Comparison of ENCODE assay signal across 8 cellular contexts in genomic region chr11:12377106-12377823, GRCh38. TPM values are rescaled to one million over a fixed set of nuclear protein-coding genes. Genes with fewer than 3 reads are reported as not detected.
DNase-seq lines count a peak whose midpoint lies in the region; ATAC-seq and TF ChIP-seq lines count a peak whose summit lies in the region.

Gene PARVA (plus strand): TSS chr11:12377571. CDS start chr11:12377648, 77 bp downstream.

- H3K27me3 ChIP-seq in skeletal muscle tissue (ENCODE audit: control insufficient read depth in 3 of 3, insufficient read depth in 3 of 3, low read length in 3 of 3) = no peaks in the 10 kb centered on the region

- TF ChIP-seq CTCF in Calu3 (IDR thresholded peaks at IDR 0.05; ENCODE audit: unreplicated experiment) = no peak
- TF ChIP-seq CTCF in cardiac fibroblast (IDR thresholded peaks at IDR 0.05; ENCODE audit: low read depth, low read length) = peak; percentile 6

- peak within 1 kb of the TSS; percentile 74 to 82 (median 82) for H3K9ac ChIP-seq in skeletal muscle tissue (ENCODE audit: low read depth in 1 of 3, low read length in 3 of 3)

- peak within 1 kb of the TSS; percentile 96 for H3K27ac Mint-ChIP-seq in Calu3 (ENCODE audit: unreplicated experiment)

- no peaks in the 10 kb centered on the region for H3K36me3 ChIP-seq in skeletal muscle tissue (ENCODE audit: control insufficient read depth in 3 of 3, insufficient read depth in 3 of 3, low read length in 3 of 3)

- peaks cover 5 to 16% (median 14%) of the 10 kb centered on the region in 3 donors for H3K4me1 ChIP-seq in skeletal muscle tissue (ENCODE audit: control insufficient read depth in 3 of 3, insufficient read depth in 3 of 3, low read length in 3 of 3)

- DNase-seq in Calu3 (peak; percentile 65), NCI-H2227 (lab: John Stamatoyannopoulos, UW; ENCODE audit: unreplicated experiment) (peak; percentile 77), cardiac fibroblast (ENCODE audit: low read depth in 2 of 2) (peak; percentile 83 to 91)

- peaks cover 22% of the 10 kb centered on the region for H3K36me3 Mint-ChIP-seq in Calu3 (ENCODE audit: insufficient read depth, unreplicated experiment)

- CTCF ChIA-PET in Calu3 (lab: Charles Lee) = interaction anchor here (0.7 to 2.5 kb wide), 6 partner anchors 11 to 296 kb away, joined by 3 to 12 read pairs (median 3); partner anchors contain the start of gene TEAD1

- intact Hi-C loops in Calu3 (cut with micrococcal nuclease; ENCODE audit: unreplicated experiment) = no loop called here

- peak within 1 kb of the TSS; percentile 84 for H3K27ac ChIP-seq in skeletal muscle tissue (ENCODE audit: low read depth, low read length)

- H3K9me3 ChIP-seq in iPS-18c (ENCODE audit: control insufficient read depth, insufficient read depth, low read length) (no peaks in the 10 kb centered on the region), skeletal muscle tissue (ENCODE audit: control insufficient read depth in 3 of 3, low read length in 3 of 3) (no peaks in the 10 kb centered on the region)

- no peaks in the 10 kb centered on the region for H3K27me3 Mint-ChIP-seq in Calu3 (ENCODE audit: unreplicated experiment)

- peak within 1 kb of the TSS; percentile 65 to 71 for H3K4me3 ChIP-seq in cardiac fibroblast (replicated peaks in 1 of 2; ENCODE audit: low read depth in 2 of 2, low read length in 2 of 2)
- peak within 1 kb of the TSS; percentile 81 for H3K4me3 ChIP-seq in iPS-18c (ENCODE audit: insufficient read depth, low read depth, low read length)
- peak within 1 kb of the TSS; percentile 75 to 81 (median 81) for H3K4me3 ChIP-seq in skeletal muscle tissue (ENCODE audit: low read length in 3 of 3)

- no TSS peak for BruUV-seq in Calu3 (replicated peaks; lab: Mats Ljungman, UMichigan)

- H3K9me3 Mint-ChIP-seq in Calu3 (ENCODE audit: low read depth, unreplicated experiment) = no peaks in the 10 kb centered on the region

- H3K4me3 Mint-ChIP-seq in Calu3 (ENCODE audit: low read depth, unreplicated experiment) = peak within 1 kb of the TSS; percentile 89

- peaks cover 11% of the 10 kb centered on the region for H3K4me1 Mint-ChIP-seq in Calu3 (ENCODE audit: low read depth, unreplicated experiment)

- ATAC-seq in HG03565 (IDR thresholded peaks at IDR 0.05; ENCODE audit: unreplicated experiment) = no peak
- ATAC-seq in GM18517 (IDR thresholded peaks at IDR 0.05; ENCODE audit: unreplicated experiment) = no peak
- no peak for ATAC-seq in HG02938 (IDR thresholded peaks at IDR 0.05; ENCODE audit: unreplicated experiment)

RNA-seq across cellular contexts. Expression of gene PARVA, which starts in this region (rescaled TPM):
- total RNA-seq in Calu3 (2022) (18.3 and 22.9 TPM in 2 replicates), skeletal muscle tissue (15.1 TPM)
